Comparison of ENCODE assay signal across 24 cellular contexts in the genomic region with DNA sequence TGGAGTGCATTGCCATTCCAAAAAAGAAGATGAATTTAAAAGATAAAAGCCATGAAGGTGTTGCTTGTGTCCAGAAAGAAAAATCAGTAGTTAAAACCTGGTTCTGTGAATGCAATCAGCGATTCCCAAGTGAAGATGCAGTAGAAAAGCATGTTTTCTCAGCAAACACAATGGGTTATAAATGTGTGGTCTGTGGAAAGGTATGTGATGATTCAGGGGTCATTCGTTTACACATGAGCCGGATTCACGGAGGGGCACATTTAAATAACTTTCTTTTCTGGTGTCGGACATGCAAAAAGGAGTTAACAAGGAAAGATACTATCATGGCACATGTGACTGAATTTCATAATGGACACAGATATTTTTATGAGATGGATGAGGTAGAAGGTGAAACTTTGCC. TPM values are rescaled to one million over a fixed set of nuclear protein-coding genes. Genes with fewer than 3 reads are reported as not detected.
A peak's percentile ranks its signal among the peaks of the same experiment; 100 is the strongest.
DNase-seq lines count a peak whose midpoint lies in the region; ATAC-seq, FAIRE-seq and TF ChIP-seq lines count a peak whose summit lies in the region.
"Had no signal": no experiment of that assay in that cellular context is flagged by ENCODE, and none has a peak within 500 bp of the region (broad histone marks: within the 10 kb centered on the region; RNA-seq: fewer than 3 reads in every experiment).

No MANE protein-coding gene starts in this region.

- H3K4me1 Mint-ChIP-seq in activated naive CD8-positive, alpha-beta T cell treated with anti-CD3 and anti-CD28 coated beads, Interleukin-2, amount 50 U/mL, for 24 hours = peaks cover 18% of the 10 kb centered on the region
- H3K4me1 Mint-ChIP-seq in activated naive CD8-positive, alpha-beta T cell treated with anti-CD3 and anti-CD28 coated beads for 36 hours = peaks cover 22% of the 10 kb centered on the region
- H3K4me1 Mint-ChIP-seq: central memory CD8-positive, alpha-beta T cell had no signal

- H2AFZ ChIP-seq in mammary epithelial cell (ENCODE audit: low read depth, low read length) = no peak overlapping the region

- CTCF ChIA-PET in Panc1 (lab: Charles Lee) (no interaction called here), mammary epithelial cell (lab: Charles Lee; ENCODE audit: low non-redundant PET) (no interaction called here)

- H4K20me1 ChIP-seq in mammary epithelial cell (ENCODE audit: insufficient read depth, low read length) = no peaks in the 10 kb centered on the region

- H3K9me3 ChIP-seq in Panc1 (ENCODE audit: control insufficient read depth, insufficient read depth, low read depth, low read length) (no peaks in the 10 kb centered on the region), mammary epithelial cell (replicated peaks; ENCODE audit: insufficient read depth, low read length) (no peaks in the 10 kb centered on the region)
- H3K9me3 ChIP-seq: left ventricle myocardium inferior, stomach, thyroid gland had no signal

- WGBS in mammary epithelial cell (ENCODE audit: low coverage, missing lambda C conversion rate) = 86% methylated on average over 5 of the region's 5 CpGs

- H3K79me2 ChIP-seq in mammary epithelial cell (ENCODE audit: insufficient read depth, low read length) = no peaks in the 10 kb centered on the region

- ATAC-seq in activated naive CD8-positive, alpha-beta T cell treated with anti-CD3 and anti-CD28 coated beads, Interleukin-2, amount 50 U/mL, for 24 hours = no peak
- no peak for ATAC-seq in Panc1

- POLR2A ChIA-PET in Panc1 (lab: Charles Lee) = no interaction called here

- H3K27me3 Mint-ChIP-seq in activated naive CD8-positive, alpha-beta T cell treated with anti-CD3 and anti-CD28 coated beads, Interleukin-2, amount 50 U/mL, for 24 hours = no peaks in the 10 kb centered on the region
- H3K27me3 Mint-ChIP-seq in activated naive CD8-positive, alpha-beta T cell treated with anti-CD3 and anti-CD28 coated beads for 36 hours = no peaks in the 10 kb centered on the region
- H3K27me3 Mint-ChIP-seq: central memory CD8-positive, alpha-beta T cell had no signal

- peak; percentile 37 for FAIRE-seq in urothelium cell line (lab: Jason Lieb, UNC)
- no peak for FAIRE-seq in frontal cortex (lab: Jason Lieb, UNC)
- FAIRE-seq: endothelial cell of umbilical vein, GM19239 had no signal

- dilution Hi-C loops in mammary epithelial cell (cut with HindIII; ENCODE audit: low sequenced_read_pairs) = no loop called here

- H3K27me3 ChIP-seq in Panc1 (ENCODE audit: control insufficient read depth, insufficient read depth, low read length) = no peaks in the 10 kb centered on the region
- H3K27me3 ChIP-seq in mammary epithelial cell (ENCODE audit: insufficient read depth, low read length) = no peaks in the 10 kb centered on the region
- H3K27me3 ChIP-seq: dorsolateral prefrontal cortex, stomach, thyroid gland had no signal

- DNase-seq in activated naive CD8-positive, alpha-beta T cell treated with anti-CD3 and anti-CD28 coated beads, Interleukin-2, amount 50 U/mL, for 24 hours = no peak
- no peak for DNase-seq in activated naive CD8-positive, alpha-beta T cell treated with anti-CD3 and anti-CD28 coated beads for 36 hours
- DNase-seq in Panc1 (ENCODE audit: low read depth, low spot score) (no peak), mammary epithelial cell (no peak), urothelium cell line (ENCODE audit: low spot score) (no peak), SIG-M5 (lab: John Stamatoyannopoulos, UW) (no peak), frontal cortex (ENCODE audit: low spot score in 2 of 2) (no peak)
- DNase-seq: activated CD4-positive, CD25-positive, alpha-beta regulatory T cell treated with anti-CD3 and anti-CD28 coated beads, Interleukin-2, amount 50 U/mL, for 72 hours; activated naive CD4-positive, alpha-beta T cell treated with anti-CD3 and anti-CD28 coated beads, Interleukin-2, amount 50 U/mL, for 16 hours; anterior cingulate cortex; DMS79; dorsolateral prefrontal cortex; HCEC 1CT; left ventricle myocardium inferior; NCI-H1417 treated with DMSO at 0.1 percent for 48 hours; NCI-H2081; NCI-H226; NCI-H69; stomach; thyroid gland had no signal

- no peak overlapping the region for H3K9ac ChIP-seq in mammary epithelial cell (ENCODE audit: insufficient read depth, low read length)

- H3K9me3 Mint-ChIP-seq in activated naive CD8-positive, alpha-beta T cell treated with anti-CD3 and anti-CD28 coated beads, Interleukin-2, amount 50 U/mL, for 24 hours = no peaks in the 10 kb centered on the region
- no peaks in the 10 kb centered on the region for H3K9me3 Mint-ChIP-seq in activated naive CD8-positive, alpha-beta T cell treated with anti-CD3 and anti-CD28 coated beads for 36 hours
- H3K9me3 Mint-ChIP-seq: central memory CD8-positive, alpha-beta T cell had no signal

- in situ Hi-C loops in Panc1 (cut with HindIII; ENCODE audit: low pct_unique_long_range_greater_than_20kb, low sequenced_read_pairs) = no loop called here
- in situ Hi-C loops in mammary epithelial cell (cut with MboI; ENCODE audit: low sequenced_read_pairs in 2 of 2) = no loop called here

- H3K27ac ChIP-seq in Panc1 (ENCODE audit: low read length) = no peak overlapping the region
- H3K27ac ChIP-seq in mammary epithelial cell (ENCODE audit: insufficient read depth, low read depth, low read length) = no peak overlapping the region
- H3K27ac ChIP-seq: dorsolateral prefrontal cortex, left ventricle myocardium inferior, skin epidermis, stomach, thyroid gland had no signal

- no peak overlapping the region for H3K4me3 Mint-ChIP-seq in activated naive CD8-positive, alpha-beta T cell treated with anti-CD3 and anti-CD28 coated beads, Interleukin-2, amount 50 U/mL, for 24 hours
- H3K4me3 Mint-ChIP-seq in activated naive CD8-positive, alpha-beta T cell treated with anti-CD3 and anti-CD28 coated beads for 36 hours = no peak overlapping the region
- H3K4me3 Mint-ChIP-seq: central memory CD8-positive, alpha-beta T cell had no signal

- H3K4me2 ChIP-seq in mammary epithelial cell (ENCODE audit: insufficient read depth, low read depth, low read length) = no peak overlapping the region

- intact Hi-C loops in Panc1 (cut with micrococcal nuclease; ENCODE audit: unreplicated experiment) (no loop called here), mammary epithelial cell (cut with micrococcal nuclease) (no loop called here)

- H3K4me3 ChIP-seq in Panc1 (ENCODE audit: low read depth in 2 of 2, low read length in 2 of 2) = no peak overlapping the region
- no peak overlapping the region for H3K4me3 ChIP-seq in mammary epithelial cell (replicated peaks in 1 of 3; ENCODE audit: insufficient read depth in 1 of 3, low read depth in 2 of 3, low read length in 3 of 3)
- H3K4me3 ChIP-seq: dorsolateral prefrontal cortex, left ventricle myocardium inferior, skin epidermis, stomach, thyroid gland had no signal

- H3K36me3 Mint-ChIP-seq in activated naive CD8-positive, alpha-beta T cell treated with anti-CD3 and anti-CD28 coated beads, Interleukin-2, amount 50 U/mL, for 24 hours (ENCODE audit: low read depth) = peaks cover 63% of the 10 kb centered on the region
- H3K36me3 Mint-ChIP-seq in activated naive CD8-positive, alpha-beta T cell treated with anti-CD3 and anti-CD28 coated beads for 36 hours = peaks cover 44% of the 10 kb centered on the region

- peaks cover 4% of the 10 kb centered on the region; the same call in 1 of the 2 replicates for H3K36me3 ChIP-seq in Panc1 (ENCODE audit: control insufficient read depth, insufficient read depth, low read length)
- H3K36me3 ChIP-seq in mammary epithelial cell (ENCODE audit: insufficient read depth, low read length) = peaks cover 37% of the 10 kb centered on the region

- no peaks in the 10 kb centered on the region for H3K4me1 ChIP-seq in Panc1 (ENCODE audit: control insufficient read depth, insufficient read depth, low read length)
- no peaks in the 10 kb centered on the region for H3K4me1 ChIP-seq in mammary epithelial cell (ENCODE audit: insufficient read depth, low read length)
- H3K4me1 ChIP-seq: left ventricle myocardium inferior, stomach, thyroid gland had no signal

- TSS peak; percentile 45 for BruUV-seq in Panc1 (replicated peaks; lab: Mats Ljungman, UMichigan)
- BruUV-seq in mammary epithelial cell (replicated peaks; lab: Mats Ljungman, UMichigan) = TSS peak; percentile 51

- TF ChIP-seq CTCF in Panc1 (IDR thresholded peaks at IDR 0.05) (no peak), mammary epithelial cell (conservative IDR thresholded peaks at IDR 0.05 in 1 of 2, IDR thresholded peaks at IDR 0.05 in 1 of 2; ENCODE audit: extremely low read depth in 1 of 2, insufficient read depth in 1 of 2, low read depth in 1 of 2, low read length in 2 of 2) (no peak)

- peak overlapping the region; percentile 66 for H3K27ac Mint-ChIP-seq in activated naive CD8-positive, alpha-beta T cell treated with anti-CD3 and anti-CD28 coated beads, Interleukin-2, amount 50 U/mL, for 24 hours
- H3K27ac Mint-ChIP-seq in activated naive CD8-positive, alpha-beta T cell treated with anti-CD3 and anti-CD28 coated beads for 36 hours = no peak overlapping the region

RNA-seq across cellular contexts. Expression of a gene that starts 24.7 kb away (rescaled TPM):
- 10 to 100 TPM; 12.4 to 12.6 TPM for total RNA-seq in activated naive CD8-positive, alpha-beta T cell treated with anti-CD3 and anti-CD28 coated beads for 36 hours
- total RNA-seq in Panc1 (2021; ENCODE audit: unreplicated experiment) (14.0 TPM), mammary epithelial cell (1 to 10 TPM; 2.1 to 2.3 TPM), frontal cortex (1.6 TPM)
- polyA plus RNA-seq in Panc1 (2012; ENCODE audit: insufficient read length) = 6.4 TPM
- 1.9 TPM for polyA plus RNA-seq in mammary epithelial cell
- polyA minus RNA-seq in mammary epithelial cell = not detected

RNA-seq across cellular contexts. Expression of a gene that starts 57.4 kb away (rescaled TPM):
- total RNA-seq in activated naive CD8-positive, alpha-beta T cell treated with anti-CD3 and anti-CD28 coated beads for 36 hours = 10 to 100 TPM; 47.5 to 52.3 TPM
- 71.1 TPM for total RNA-seq in Panc1 (2021; ENCODE audit: unreplicated experiment)
- 15.0 TPM for polyA plus RNA-seq in Panc1 (2012; ENCODE audit: insufficient read length)
- total RNA-seq in mammary epithelial cell = 10 to 100 TPM; 63.0 to 71.7 TPM
- 14.9 TPM for polyA plus RNA-seq in mammary epithelial cell
- polyA minus RNA-seq in mammary epithelial cell = 112 TPM
- total RNA-seq in frontal cortex = 156 TPM
